Comparison of ENCODE assay signal across 22 cellular contexts in genomic region chr9:9950813-9951212, GRCh38.
"Had no signal": no experiment of that assay in that cellular context is flagged by ENCODE, and none has a peak within 500 bp of the region (broad histone marks: within the 10 kb centered on the region; RNA-seq: fewer than 3 reads in every experiment).

No MANE protein-coding gene starts in this region.

- H3K36me3 Mint-ChIP-seq: activated naive CD4-positive, alpha-beta T cell treated with anti-CD3 and anti-CD28 coated beads, Interleukin-2, amount 50 U/mL, for 72 hours; naive B cell had no signal

- H3K9me3 ChIP-seq: breast epithelium, esophagus muscularis mucosa, lower lobe of right lung, testis, upper lobe of right lung had no signal

- H3K27me3 ChIP-seq: breast epithelium, esophagus muscularis mucosa, testis, upper lobe of right lung had no signal

- H3K27ac Mint-ChIP-seq: activated naive CD4-positive, alpha-beta T cell treated with anti-CD3 and anti-CD28 coated beads, Interleukin-2, amount 50 U/mL, for 72 hours; naive B cell; T-helper 2 cell treated with Interferon-gamma antibody and Interleukin-4, amounts not matched to agents 5 μg/mL and 100 μg/mL, for 36 hours had no signal

- H3K9me3 Mint-ChIP-seq: activated naive CD4-positive, alpha-beta T cell treated with anti-CD3 and anti-CD28 coated beads, Interleukin-2, amount 50 U/mL, for 72 hours; naive B cell; T-helper 2 cell treated with Interferon-gamma antibody and Interleukin-4, amounts not matched to agents 5 μg/mL and 100 μg/mL, for 36 hours had no signal

- H3K36me3 ChIP-seq: breast epithelium, esophagus muscularis mucosa, lower lobe of right lung, upper lobe of right lung had no signal

- H3K27me3 Mint-ChIP-seq: naive B cell had no signal

- H3K4me1 Mint-ChIP-seq: naive B cell had no signal

- H3K27ac ChIP-seq: breast epithelium, esophagus muscularis mucosa, lower lobe of right lung, parathyroid adenoma, testis, upper lobe of right lung had no signal

- H3K4me3 ChIP-seq: breast epithelium, esophagus muscularis mucosa, lower lobe of right lung, testis, upper lobe of right lung had no signal

- FAIRE-seq: endometrium, frontal cortex, kidney had no signal

- DNase-seq: activated CD4-positive, alpha-beta T cell treated with anti-CD3 and anti-CD28 coated beads, Interleukin-2, amount 50 U/mL, for 4 hours; activated effector memory CD4-positive, alpha-beta T cell treated with Interleukin-2 at 50 U/mL for 16 hours; activated T-cell treated with anti-CD3 and anti-CD28 coated beads, Interleukin-2, amount 50 U/mL, for 1 hour; amniotic stem cell; kidney; lower lobe of right lung; midbrain; naive B cell; retina; stimulated activated CD4-positive, alpha-beta T cell treated with anti-CD3 and anti-CD28 coated beads, Interleukin-2, amount 100 ng/mL, for 24 hours; stimulated activated naive CD4-positive, alpha-beta T cell treated with Interleukin-2 at 50 U/mL for 16 hours; SW 1271; testis; upper lobe of right lung had no signal

- H3K4me3 Mint-ChIP-seq: naive B cell; T-helper 2 cell treated with Interferon-gamma antibody and Interleukin-4, amounts not matched to agents 5 μg/mL and 100 μg/mL, for 36 hours had no signal

- ATAC-seq: activated CD4-positive, CD25-positive, alpha-beta regulatory T cell treated with anti-CD3 and anti-CD28 coated beads, Interleukin-2, amount 50 U/mL, for 24 hours; activated naive CD4-positive, alpha-beta T cell treated with anti-CD3 and anti-CD28 coated beads, Interleukin-2, amount 50 U/mL, for 72 hours; lower lobe of right lung; upper lobe of right lung had no signal

- H3K4me1 ChIP-seq: breast epithelium, lower lobe of right lung, parathyroid adenoma, testis, upper lobe of right lung had no signal
